Comparison of ENCODE assay signal across 10 cellular contexts in the genomic region with DNA sequence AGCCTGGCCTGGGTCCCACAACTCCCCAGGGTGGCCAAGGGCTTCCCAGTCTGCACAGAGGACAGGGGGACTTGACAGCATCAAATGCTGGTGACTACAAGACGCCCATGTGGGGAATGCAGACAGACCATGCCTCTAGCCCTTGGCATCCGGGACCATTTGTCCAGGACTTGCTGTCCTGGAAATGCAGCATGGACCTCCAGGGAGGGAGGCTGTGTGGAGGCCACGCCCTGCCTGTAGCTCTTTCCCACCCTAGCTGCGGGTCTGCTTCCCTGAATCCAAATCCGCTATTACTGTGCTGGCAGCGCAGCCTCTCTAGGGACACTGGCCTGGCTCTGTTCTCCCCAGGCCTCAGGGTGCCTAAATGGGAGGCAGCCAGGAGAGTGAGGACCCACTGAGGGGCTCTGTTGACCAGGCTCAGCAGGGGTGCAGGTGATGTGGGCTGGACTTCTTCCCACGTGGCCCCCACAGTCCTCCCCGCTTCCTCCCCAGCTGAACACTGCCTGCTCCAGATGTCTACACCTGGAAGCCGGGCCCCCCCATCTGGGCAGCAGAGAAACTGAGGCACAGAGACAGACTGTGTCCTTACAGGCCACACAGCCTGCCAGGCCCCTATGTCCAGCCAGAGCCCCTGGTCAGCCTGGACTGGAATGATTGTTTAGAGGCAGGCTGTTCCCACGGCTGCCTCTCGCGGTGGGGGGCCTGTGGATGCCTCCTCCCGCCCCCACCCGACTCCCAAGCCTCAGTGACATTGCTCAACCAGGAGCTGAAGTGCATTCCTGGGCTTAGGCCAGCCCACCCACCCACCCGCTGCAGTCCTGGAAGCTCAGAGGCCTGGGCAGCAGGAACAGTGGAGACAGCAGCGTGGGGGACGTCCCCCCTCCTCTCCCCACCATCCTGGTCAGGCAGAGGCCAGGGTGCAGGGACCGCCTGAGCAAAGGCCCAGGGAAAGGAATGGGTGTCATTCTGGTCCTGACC. TPM values are rescaled to one million over a fixed set of nuclear protein-coding genes. Genes with fewer than 3 reads are reported as not detected.
A peak's percentile ranks its signal among the peaks of the same experiment; 100 is the strongest.
DNase-seq lines count a peak whose midpoint lies in the region; ATAC-seq and TF ChIP-seq lines count a peak whose summit lies in the region.
"Not testable (repeated sequence)": the region's sequence is repeated elsewhere in the genome, so short reads cannot be mapped to it uniquely, and the experiment has no call there.
"Had no signal": no experiment of that assay in that cellular context is flagged by ENCODE, and none has a peak within 500 bp of the region (broad histone marks: within the 10 kb centered on the region; RNA-seq: fewer than 3 reads in every experiment).

No MANE protein-coding gene starts in this region.

- not testable (repeated sequence) for ATAC-seq in left colon
- ATAC-seq in aorta (ENCODE audit: low FRiP score): peak; percentile 90

- H3K27me3 ChIP-seq in spleen (replicated peaks in 1 of 7); aorta (ENCODE audit: control insufficient read depth in 1 of 2, insufficient read depth in 2 of 2, low read length in 1 of 2): not testable (repeated sequence)

- H3K4me1 Mint-ChIP-seq in activated CD4-positive, alpha-beta T cell treated with anti-CD3 and anti-CD28 coated beads, Interleukin-2, amount 10 ng/mL, durations not matched to agents 7 days and 5 days: peaks cover 35% of the 10 kb centered on the region
- H3K4me1 Mint-ChIP-seq in osteocyte (ENCODE audit: unreplicated experiment): peaks cover 64% of the 10 kb centered on the region

- H3K36me3 Mint-ChIP-seq in activated CD4-positive, alpha-beta T cell treated with anti-CD3 and anti-CD28 coated beads, Interleukin-2, amount 10 ng/mL, durations not matched to agents 7 days and 5 days (ENCODE audit: low read depth); osteocyte (ENCODE audit: unreplicated experiment): not testable (repeated sequence)

- intact Hi-C loops in left colon (cut with DNase I, micrococcal nuclease) (loop anchor here in 1 of 2 donors (10.0 kb wide), 1 partner anchor 51 kb away; no protein-coding TSS in a partner anchor), spleen (cut with DNase I; ENCODE audit: low total_unique reads) (loop anchor here (5.0 kb wide), 1 partner anchor 59 kb away; no protein-coding TSS in a partner anchor), aorta (cut with DNase I) (loop anchor here (2.0 kb wide), 2 partner anchors 55 to 57 kb away; no protein-coding TSS in a partner anchor)

- peak overlapping the region; percentile 29 to 85 (median 73) for H3K27ac ChIP-seq in spleen
- peak overlapping the region in 1 of 2 donors; percentile 27 for H3K27ac ChIP-seq in aorta (ENCODE audit: low read depth in 1 of 2, low read length in 2 of 2)

- H3K36me3 ChIP-seq in spleen; aorta (ENCODE audit: control insufficient read depth in 1 of 2, insufficient read depth in 2 of 2, low read length in 1 of 2): not testable (repeated sequence)

- DNase-seq in ELR (ENCODE audit: low read depth): peak; percentile 10
- not testable (repeated sequence) for DNase-seq in activated CD4-positive, alpha-beta T cell treated with anti-CD3 and anti-CD28 coated beads, Interleukin-2, amount 10 ng/mL, durations not matched to agents 7 days and 5 days; osteocyte (ENCODE audit: extremely low spot score, unreplicated experiment)
- DNase-seq in cardiac fibroblast (ENCODE audit: low read depth in 2 of 2): peak; percentile 91 to 96
- peak; percentile 55 for DNase-seq in fibroblast of the conjunctiva (ENCODE audit: low read depth)
- DNase-seq in left colon: peak; percentile 23 to 61
- peak; percentile 77 for DNase-seq in spleen
- DNase-seq in aorta: peak; percentile 83 to 90

- H3K4me3 ChIP-seq in cardiac fibroblast (replicated peaks in 1 of 2; ENCODE audit: low read depth in 2 of 2, low read length in 2 of 2): peak overlapping the region; percentile 30 to 49
- peak overlapping the region in 3 of 8 donors; percentile 7 to 37 (median 11) for H3K4me3 ChIP-seq in spleen
- not testable (repeated sequence) for H3K4me3 ChIP-seq in aorta (ENCODE audit: low read length in 2 of 2)

- not testable (repeated sequence) for TF ChIP-seq CTCF in cardiac fibroblast (IDR thresholded peaks at IDR 0.05; ENCODE audit: low read depth, low read length); osteocyte (IDR thresholded peaks at IDR 0.05); spleen (IDR thresholded peaks at IDR 0.05 in 8 of 11, conservative IDR thresholded peaks at IDR 0.05 in 3 of 11)

- peaks cover 21 to 64% (median 41%) of the 10 kb centered on the region in 6 donors for H3K4me1 ChIP-seq in spleen
- not testable (repeated sequence) for H3K4me1 ChIP-seq in aorta (ENCODE audit: control insufficient read depth in 1 of 2, insufficient read depth in 2 of 2, low read length in 2 of 2)

- CTCF ChIA-PET in activated CD4-positive, alpha-beta T cell treated with anti-CD3 and anti-CD28 coated beads, Interleukin-2, amount 10 ng/mL, durations not matched to agents 7 days and 5 days (lab: Charles Lee): interaction anchor here (1.1 to 2.6 kb wide), 2 partner anchors 14 to 56 kb away, joined by 3 to 10 read pairs; no protein-coding TSS in a partner anchor

- not testable (repeated sequence) for H3K9me3 Mint-ChIP-seq in activated CD4-positive, alpha-beta T cell treated with anti-CD3 and anti-CD28 coated beads, Interleukin-2, amount 10 ng/mL, durations not matched to agents 7 days and 5 days; osteocyte (ENCODE audit: unreplicated experiment)

- TF ChIP-seq POLR2A in spleen (IDR thresholded peaks at IDR 0.05): not testable (repeated sequence)

- not testable (repeated sequence) for H3K9me3 ChIP-seq in spleen; aorta (ENCODE audit: control insufficient read depth, low read length)

- H3K27ac Mint-ChIP-seq in activated CD4-positive, alpha-beta T cell treated with anti-CD3 and anti-CD28 coated beads, Interleukin-2, amount 10 ng/mL, durations not matched to agents 7 days and 5 days: peak overlapping the region; percentile 66
- peak overlapping the region; percentile 90 for H3K27ac Mint-ChIP-seq in osteocyte (ENCODE audit: unreplicated experiment)

- not testable (repeated sequence) for H3K27me3 Mint-ChIP-seq in activated CD4-positive, alpha-beta T cell treated with anti-CD3 and anti-CD28 coated beads, Interleukin-2, amount 10 ng/mL, durations not matched to agents 7 days and 5 days; osteocyte (ENCODE audit: unreplicated experiment)

- 58 to 75% (median 67%) methylated on average over 8 to 18 of the region's 18 CpGs for WGBS in spleen, 5 donors
- 37 to 47% methylated on average over 17 to 18 of the region's 18 CpGs for WGBS in aorta, 2 donors

- H3K4me3 Mint-ChIP-seq in activated CD4-positive, alpha-beta T cell treated with anti-CD3 and anti-CD28 coated beads, Interleukin-2, amount 10 ng/mL, durations not matched to agents 7 days and 5 days: not testable (repeated sequence)
- peak overlapping the region; percentile 70 for H3K4me3 Mint-ChIP-seq in osteocyte (ENCODE audit: unreplicated experiment)

- POLR2A ChIA-PET in activated CD4-positive, alpha-beta T cell treated with anti-CD3 and anti-CD28 coated beads, Interleukin-2, amount 10 ng/mL, durations not matched to agents 7 days and 5 days (lab: Charles Lee): not testable (repeated sequence)

RNA-seq across cellular contexts. Expression of a gene that starts 1.0 kb away (rescaled TPM):
- under 1 TPM; 0.10 to 0.35 TPM for total RNA-seq in activated CD4-positive, alpha-beta T cell treated with anti-CD3 and anti-CD28 coated beads, Interleukin-2, amount 10 ng/mL, durations not matched to agents 7 days and 5 days
- total RNA-seq in left colon: 1 to 10 TPM; 3.7 to 6.7 TPM
- total RNA-seq in osteocyte: 136 and 150 TPM in 2 replicates
- 10 to 100 TPM in 6 of 7 donors, 1 to 10 TPM in 1; 9.5 to 47.2 (median 28.9) TPM for total RNA-seq in spleen
- 10 to 100 TPM; 24.5 to 36.4 (median 32.6) TPM for polyA plus RNA-seq in spleen
- 10 to 100 TPM; 50.8 to 61.6 TPM for total RNA-seq in aorta
- polyA plus RNA-seq in aorta: 100 to 1,000 TPM in 1 of 2 donors, 10 to 100 TPM in 1; 52.3 to 434 TPM
- total RNA-seq: CD8-positive, alpha-beta memory T cell; Daoy had no signal
- polyA plus RNA-seq: CD8-positive, alpha-beta memory T cell had no signal

RNA-seq across cellular contexts. Expression of a gene that starts 24.8 kb away (rescaled TPM):
- 10 to 100 TPM; 53.1 to 59.5 TPM for total RNA-seq in activated CD4-positive, alpha-beta T cell treated with anti-CD3 and anti-CD28 coated beads, Interleukin-2, amount 10 ng/mL, durations not matched to agents 7 days and 5 days
- total RNA-seq in left colon (10 to 100 TPM; 86.3 to 87.5 TPM), osteocyte (79.5 and 93.5 TPM in 2 replicates), spleen (10 to 100 TPM; 37.6 to 65.4 (median 53.9) TPM), aorta (10 to 100 TPM; 79.5 to 92.0 TPM)
- polyA plus RNA-seq in spleen (10 to 100 TPM in 1 of 3 donors, 1 to 10 TPM in 2; 5.0 to 14.1 (median 6.0) TPM), aorta (10 to 100 TPM; 15.0 to 15.9 TPM)
